Comparison of ENCODE assay signal across 19 cellular contexts in genomic region chr1:41690331-41690730, GRCh38.
A peak's percentile ranks its signal among the peaks of the same experiment; 100 is the strongest.
DNase-seq lines count a peak whose midpoint lies in the region; ATAC-seq, FAIRE-seq and TF ChIP-seq lines count a peak whose summit lies in the region.
"Had no signal": no experiment of that assay in that cellular context is flagged by ENCODE, and none has a peak within 500 bp of the region (broad histone marks: within the 10 kb centered on the region; RNA-seq: fewer than 3 reads in every experiment).

No MANE protein-coding gene starts in this region.

- peaks cover 17 to 36% of the 10 kb centered on the region in 2 donors for H3K4me1 Mint-ChIP-seq in stimulated activated naive B cell treated with anti-CD40 and anti-IgM and Interleukin-4, amounts not matched to agents 10 μg/mL and 1 μg/mL and 100 μg/mL, for 72 hours

- TF ChIP-seq POLR2A in GM12891 (IDR thresholded peaks at IDR 0.05; ENCODE audit: low read depth, low read length) = no peak

- FAIRE-seq in GM12891 (lab: Jason Lieb, UNC) (no peak), kidney (lab: Jason Lieb, UNC) (no peak)

- peaks cover 0 to 2% of the 10 kb centered on the region in 2 donors for H3K9me3 Mint-ChIP-seq in stimulated activated naive B cell treated with anti-CD40 and anti-IgM and Interleukin-4, amounts not matched to agents 10 μg/mL and 1 μg/mL and 100 μg/mL, for 72 hours
- H3K9me3 Mint-ChIP-seq: CD14-positive monocyte had no signal

- no peak overlapping the region for H3K27ac ChIP-seq in kidney (ENCODE audit: low read depth in 2 of 2, low read length in 2 of 2)
- H3K27ac ChIP-seq: GM23248, KMS-11 had no signal

- H3K36me3 Mint-ChIP-seq in stimulated activated naive B cell treated with anti-CD40 and anti-IgM and Interleukin-4, amounts not matched to agents 10 μg/mL and 1 μg/mL and 100 μg/mL, for 72 hours = no peaks in the 10 kb centered on the region

- no peak overlapping the region for H3K9ac ChIP-seq in kidney (ENCODE audit: low read length in 2 of 2)
- H3K9ac ChIP-seq: GM23248, KMS-11 had no signal

- intact Hi-C loops in kidney (cut with DNase I) = no loop called here

- DNase-seq in activated effector memory CD4-positive, alpha-beta T cell treated with anti-CD3 and anti-CD28 coated beads, Interleukin-2, amount 50 U/mL, for 16 hours = peak; percentile 55
- no peak for DNase-seq in activated effector memory CD4-positive, alpha-beta T cell treated with Interleukin-2 at 50 U/mL for 16 hours
- DNase-seq in GM12891 (ENCODE audit: insufficient read length, low spot score) = no peak
- peak; percentile 37 for DNase-seq in kidney
- no peak for DNase-seq in stimulated activated naive B cell treated with anti-CD40 and anti-IgM and Interleukin-4, amounts not matched to agents 10 μg/mL and 1 μg/mL and 100 μg/mL, for 72 hours
- DNase-seq in amniotic stem cell (lab: John Stamatoyannopoulos, UW) = no peak
- DNase-seq in central memory CD4-positive, alpha-beta T cell = no peak
- DNase-seq: DMS79 treated with DMSO at 0.1 percent for 48 hours, NCI-H1436, NCI-H1930, NCI-H345, NCI-H524 treated with DMSO at 0.1 percent for 48 hours, PC-3, RPMI8226, SIG-M5 had no signal

- no peaks in the 10 kb centered on the region for H3K9me3 ChIP-seq in kidney (ENCODE audit: control insufficient read depth in 1 of 2, low read length in 2 of 2)
- H3K9me3 ChIP-seq: HAP-1 had no signal

- peak overlapping the region; percentile 6 for H3K27ac Mint-ChIP-seq in stimulated activated naive B cell treated with anti-CD40 and anti-IgM and Interleukin-4, amounts not matched to agents 10 μg/mL and 1 μg/mL and 100 μg/mL, for 72 hours

- no peak for ATAC-seq in stimulated activated naive B cell treated with anti-CD40 and anti-IgM and Interleukin-4, amounts not matched to agents 10 μg/mL and 1 μg/mL and 100 μg/mL, for 72 hours (replicated peaks)
- ATAC-seq: PC-3 had no signal

- no peaks in the 10 kb centered on the region for H3K27me3 Mint-ChIP-seq in stimulated activated naive B cell treated with anti-CD40 and anti-IgM and Interleukin-4, amounts not matched to agents 10 μg/mL and 1 μg/mL and 100 μg/mL, for 72 hours

- no peak for TF ChIP-seq CTCF in kidney (IDR thresholded peaks at IDR 0.05; ENCODE audit: borderline replicate concordance, extremely low read depth, insufficient read depth)

- no peak overlapping the region for H3K4me3 ChIP-seq in kidney (ENCODE audit: low read length in 2 of 2)
- H3K4me3 ChIP-seq: GM23248, HAP-1 had no signal

- H3K36me3 ChIP-seq in kidney (ENCODE audit: control insufficient read depth in 1 of 2, insufficient read depth in 2 of 2, low read length in 2 of 2) = no peaks in the 10 kb centered on the region
- H3K36me3 ChIP-seq: HAP-1 had no signal

- H3K4me3 Mint-ChIP-seq in stimulated activated naive B cell treated with anti-CD40 and anti-IgM and Interleukin-4, amounts not matched to agents 10 μg/mL and 1 μg/mL and 100 μg/mL, for 72 hours = no peak overlapping the region

- no peaks in the 10 kb centered on the region for H3K4me1 ChIP-seq in kidney (ENCODE audit: control insufficient read depth in 1 of 2, insufficient read depth in 1 of 2, low read depth in 1 of 2, low read length in 2 of 2)
- H3K4me1 ChIP-seq: HAP-1 had no signal

TF ChIP-seq in GM12891, 5 proteins besides CTCF, POLR2A, EP300 and RAD21:
- TF ChIP-seq SPI1 (IDR thresholded peaks at IDR 0.05; ENCODE audit: low read depth, low read length) = peak; percentile 15; the same call in 1 of the 2 replicates
- TF ChIP-seq POLR2AphosphoS5 (IDR thresholded peaks at IDR 0.05; ENCODE audit: low read depth, low read length) = no peak
- no peak for TF ChIP-seq POU2F2 (IDR thresholded peaks at IDR 0.05; ENCODE audit: low read depth, low read length)

Comparison
In these comparisons a context has a peak if more than half of its experiments do, and no peak if none do; other contexts are left out.
1. DNase-seq: peak in activated effector memory CD4-positive, alpha-beta T cell treated with anti-CD3 and anti-CD28 coated beads, Interleukin-2, amount 50 U/mL, for 16 hours (single experiment) and kidney (single experiment); none in activated effector memory CD4-positive, alpha-beta T cell treated with Interleukin-2 at 50 U/mL for 16 hours (single experiment), GM12891 (single experiment), stimulated activated naive B cell treated with anti-CD40 and anti-IgM and Interleukin-4, amounts not matched to agents 10 μg/mL and 1 μg/mL and 100 μg/mL, for 72 hours (single experiment), amniotic stem cell (single experiment) and central memory CD4-positive, alpha-beta T cell (single experiment).